ENCODE assay signal across 2 cellular contexts in the genomic region with DNA sequence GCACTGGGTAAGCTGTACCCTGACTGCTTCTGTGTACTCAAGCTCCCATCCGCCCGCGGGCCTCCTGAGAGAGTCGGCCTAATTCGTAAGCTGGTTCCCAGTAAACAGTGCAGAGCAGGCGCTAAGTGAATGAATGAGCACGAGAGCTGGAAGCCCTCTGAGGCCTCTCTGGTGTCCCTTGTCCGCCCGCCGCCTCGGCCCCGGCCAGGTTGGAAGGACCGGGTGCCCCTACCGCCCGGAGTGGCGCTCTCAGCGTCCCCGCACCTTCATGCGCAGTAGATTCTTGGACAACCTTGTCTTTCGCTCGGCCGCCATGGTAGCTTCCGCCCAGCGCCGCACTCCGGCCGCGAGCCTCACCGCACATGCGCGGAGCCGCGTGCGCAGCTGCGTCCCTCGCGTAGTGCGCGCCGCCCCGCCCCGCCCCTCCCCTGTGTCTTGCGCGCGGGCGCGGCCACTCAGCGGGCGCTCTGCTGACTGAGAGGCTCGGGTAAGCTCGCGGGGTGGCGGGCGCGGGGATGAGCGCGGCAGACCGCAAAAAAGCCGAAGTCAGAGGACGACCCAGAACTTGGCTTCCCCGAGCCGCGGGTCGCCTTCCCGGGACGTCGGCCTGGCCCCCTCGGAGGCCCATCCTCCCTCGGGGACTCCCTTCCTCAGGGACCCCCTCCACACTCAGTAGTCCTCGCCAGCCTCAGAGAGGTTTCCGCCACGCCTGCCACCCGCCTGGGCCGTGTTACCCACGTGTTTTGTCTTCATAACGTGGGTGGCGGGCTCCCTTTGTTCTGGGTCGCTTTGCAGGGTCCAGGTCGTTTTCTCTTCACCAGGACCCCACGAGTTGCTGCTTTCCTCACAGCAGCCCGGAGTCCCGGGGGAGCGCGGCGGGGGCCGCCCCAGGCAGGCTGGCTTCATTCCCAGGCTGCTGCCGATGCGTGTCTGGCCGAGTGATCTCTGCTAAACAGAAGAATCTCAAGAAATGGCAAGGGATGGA.
TF ChIP-seq lines count a peak whose summit lies in the region.

Gene MPHOSPH6 (minus strand): TSS at position 364 of the 985 bp plus-strand sequence. CDS start 49 bp downstream, at position 315.

TF ChIP-seq in HCT116, 20 proteins besides CTCF, POLR2A, EP300 and RAD21 (continued from another document):
- TF ChIP-seq ELF1 (IDR thresholded peaks at IDR 0.05; ENCODE audit: borderline replicate concordance, low read depth) (no peak), TCF7L2 (IDR thresholded peaks at IDR 0.05; ENCODE audit: borderline replicate concordance, extremely low read depth, insufficient read depth, insufficient read length) (peak; percentile 16), FOSL1 (IDR thresholded peaks at IDR 0.05; ENCODE audit: low read depth) (no peak), POLR2AphosphoS5 (IDR thresholded peaks at IDR 0.05; ENCODE audit: low read depth, low read length) (peak; percentile 94), ZNF274 (IDR thresholded peaks at IDR 0.05; ENCODE audit: low read depth, low read length) (no peak), CEBPB (IDR thresholded peaks at IDR 0.05; ENCODE audit: low read depth) (no peak), SRF (IDR thresholded peaks at IDR 0.05; ENCODE audit: low read depth) (no peak), ZFX (IDR thresholded peaks at IDR 0.05) (peak; percentile 76), YY1 (IDR thresholded peaks at IDR 0.05; ENCODE audit: extremely low read depth, insufficient replicate concordance, low read depth, low read length) (peak; percentile 83), MAX (IDR thresholded peaks at IDR 0.05) (peak; percentile 97), JUND (IDR thresholded peaks at IDR 0.05) (no peak), EGR1 (IDR thresholded peaks at IDR 0.05; ENCODE audit: low read depth) (no peak), CBX3 (IDR thresholded peaks at IDR 0.05; ENCODE audit: low read depth) (peak; percentile 88), EZH2phosphoT487 (IDR thresholded peaks at IDR 0.05; ENCODE audit: borderline replicate concordance) (no peak), EZH2 (IDR thresholded peaks at IDR 0.05) (no peak), SP1 (IDR thresholded peaks at IDR 0.05; ENCODE audit: low read depth) (peak; percentile 46; the same call in 1 of the 2 replicates)
- TF ChIP-seq, protein P1, sequence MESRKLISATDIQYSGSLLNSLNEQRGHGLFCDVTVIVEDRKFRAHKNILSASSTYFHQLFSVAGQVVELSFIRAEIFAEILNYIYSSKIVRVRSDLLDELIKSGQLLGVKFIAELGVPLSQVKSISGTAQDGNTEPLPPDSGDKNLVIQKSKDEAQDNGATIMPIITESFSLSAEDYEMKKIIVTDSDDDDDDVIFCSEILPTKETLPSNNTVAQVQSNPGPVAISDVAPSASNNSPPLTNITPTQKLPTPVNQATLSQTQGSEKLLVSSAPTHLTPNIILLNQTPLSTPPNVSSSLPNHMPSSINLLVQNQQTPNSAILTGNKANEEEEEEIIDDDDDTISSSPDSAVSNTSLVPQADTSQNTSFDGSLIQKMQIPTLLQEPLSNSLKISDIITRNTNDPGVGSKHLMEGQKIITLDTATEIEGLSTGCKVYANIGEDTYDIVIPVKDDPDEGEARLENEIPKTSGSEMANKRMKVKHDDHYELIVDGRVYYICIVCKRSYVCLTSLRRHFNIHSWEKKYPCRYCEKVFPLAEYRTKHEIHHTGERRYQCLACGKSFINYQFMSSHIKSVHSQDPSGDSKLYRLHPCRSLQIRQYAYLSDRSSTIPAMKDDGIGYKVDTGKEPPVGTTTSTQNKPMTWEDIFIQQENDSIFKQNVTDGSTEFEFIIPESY (IDR thresholded peaks at IDR 0.05; ENCODE audit: extremely low read depth, insufficient replicate concordance, low read length), result no peak
- TF ChIP-seq, protein P2, sequence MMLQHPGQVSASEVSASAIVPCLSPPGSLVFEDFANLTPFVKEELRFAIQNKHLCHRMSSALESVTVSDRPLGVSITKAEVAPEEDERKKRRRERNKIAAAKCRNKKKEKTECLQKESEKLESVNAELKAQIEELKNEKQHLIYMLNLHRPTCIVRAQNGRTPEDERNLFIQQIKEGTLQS (IDR thresholded peaks at IDR 0.05), result no peak

TF ChIP-seq in SK-N-SH treated with all-trans-retinoic acid at 6 μM for 48 hours, 23 proteins besides CTCF, POLR2A, EP300 and RAD21 (continued from another document):
- TF ChIP-seq ESRRG (CRISPR knock-in tag; IDR thresholded peaks at IDR 0.05) (no peak), TCF4 (CRISPR knock-in tag; IDR thresholded peaks at IDR 0.05; ENCODE audit: borderline replicate concordance) (no peak), SNAI2 (CRISPR knock-in tag; IDR thresholded peaks at IDR 0.05) (no peak), BACH2 (CRISPR knock-in tag; IDR thresholded peaks at IDR 0.05; ENCODE audit: borderline replicate concordance) (no peak), ZNF565 (CRISPR knock-in tag; conservative IDR thresholded peaks at IDR 0.05; ENCODE audit: low read depth) (no peak), ARNTL (CRISPR knock-in tag; IDR thresholded peaks at IDR 0.05; ENCODE audit: borderline replicate concordance, low read depth) (no peak), ZFP30 (CRISPR knock-in tag; IDR thresholded peaks at IDR 0.05) (no peak), RARB (CRISPR knock-in tag; IDR thresholded peaks at IDR 0.05) (no peak), ZC3H10 (CRISPR knock-in tag; IDR thresholded peaks at IDR 0.05) (no peak), ISL1 (CRISPR knock-in tag; IDR thresholded peaks at IDR 0.05) (no peak), PPARA (CRISPR knock-in tag; IDR thresholded peaks at IDR 0.05; ENCODE audit: borderline replicate concordance) (no peak), ZFP3 (CRISPR knock-in tag; IDR thresholded peaks at IDR 0.05) (peak; percentile 37; the same call in 1 of the 2 replicates), ZNF8 (CRISPR knock-in tag; IDR thresholded peaks at IDR 0.05) (no peak), CSDC2 (CRISPR knock-in tag; IDR thresholded peaks at IDR 0.05) (0 out of 2 replicates have a peak, but pooled peaks have one; percentile 38)
- TF ChIP-seq, protein P3, sequence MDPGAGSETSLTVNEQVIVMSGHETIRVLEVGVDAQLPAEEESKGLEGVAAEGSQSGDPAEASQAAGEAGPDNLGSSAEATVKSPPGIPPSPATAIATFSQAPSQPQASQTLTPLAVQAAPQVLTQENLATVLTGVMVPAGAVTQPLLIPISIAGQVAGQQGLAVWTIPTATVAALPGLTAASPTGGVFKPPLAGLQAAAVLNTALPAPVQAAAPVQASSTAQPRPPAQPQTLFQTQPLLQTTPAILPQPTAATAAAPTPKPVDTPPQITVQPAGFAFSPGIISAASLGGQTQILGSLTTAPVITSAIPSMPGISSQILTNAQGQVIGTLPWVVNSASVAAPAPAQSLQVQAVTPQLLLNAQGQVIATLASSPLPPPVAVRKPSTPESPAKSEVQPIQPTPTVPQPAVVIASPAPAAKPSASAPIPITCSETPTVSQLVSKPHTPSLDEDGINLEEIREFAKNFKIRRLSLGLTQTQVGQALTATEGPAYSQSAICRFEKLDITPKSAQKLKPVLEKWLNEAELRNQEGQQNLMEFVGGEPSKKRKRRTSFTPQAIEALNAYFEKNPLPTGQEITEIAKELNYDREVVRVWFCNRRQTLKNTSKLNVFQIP (CRISPR knock-in tag; IDR thresholded peaks at IDR 0.05; ENCODE audit: borderline replicate concordance, low read depth), result no peak
- TF ChIP-seq, protein P4, sequence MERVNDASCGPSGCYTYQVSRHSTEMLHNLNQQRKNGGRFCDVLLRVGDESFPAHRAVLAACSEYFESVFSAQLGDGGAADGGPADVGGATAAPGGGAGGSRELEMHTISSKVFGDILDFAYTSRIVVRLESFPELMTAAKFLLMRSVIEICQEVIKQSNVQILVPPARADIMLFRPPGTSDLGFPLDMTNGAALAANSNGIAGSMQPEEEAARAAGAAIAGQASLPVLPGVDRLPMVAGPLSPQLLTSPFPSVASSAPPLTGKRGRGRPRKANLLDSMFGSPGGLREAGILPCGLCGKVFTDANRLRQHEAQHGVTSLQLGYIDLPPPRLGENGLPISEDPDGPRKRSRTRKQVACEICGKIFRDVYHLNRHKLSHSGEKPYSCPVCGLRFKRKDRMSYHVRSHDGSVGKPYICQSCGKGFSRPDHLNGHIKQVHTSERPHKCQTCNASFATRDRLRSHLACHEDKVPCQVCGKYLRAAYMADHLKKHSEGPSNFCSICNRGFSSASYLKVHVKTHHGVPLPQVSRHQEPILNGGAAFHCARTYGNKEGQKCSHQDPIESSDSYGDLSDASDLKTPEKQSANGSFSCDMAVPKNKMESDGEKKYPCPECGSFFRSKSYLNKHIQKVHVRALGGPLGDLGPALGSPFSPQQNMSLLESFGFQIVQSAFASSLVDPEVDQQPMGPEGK (CRISPR knock-in tag; IDR thresholded peaks at IDR 0.05; ENCODE audit: borderline replicate concordance), result peak; percentile 68; the same call in 1 of the 2 replicates
